ENCODE assay signal across 8 cellular contexts in the genomic region with DNA sequence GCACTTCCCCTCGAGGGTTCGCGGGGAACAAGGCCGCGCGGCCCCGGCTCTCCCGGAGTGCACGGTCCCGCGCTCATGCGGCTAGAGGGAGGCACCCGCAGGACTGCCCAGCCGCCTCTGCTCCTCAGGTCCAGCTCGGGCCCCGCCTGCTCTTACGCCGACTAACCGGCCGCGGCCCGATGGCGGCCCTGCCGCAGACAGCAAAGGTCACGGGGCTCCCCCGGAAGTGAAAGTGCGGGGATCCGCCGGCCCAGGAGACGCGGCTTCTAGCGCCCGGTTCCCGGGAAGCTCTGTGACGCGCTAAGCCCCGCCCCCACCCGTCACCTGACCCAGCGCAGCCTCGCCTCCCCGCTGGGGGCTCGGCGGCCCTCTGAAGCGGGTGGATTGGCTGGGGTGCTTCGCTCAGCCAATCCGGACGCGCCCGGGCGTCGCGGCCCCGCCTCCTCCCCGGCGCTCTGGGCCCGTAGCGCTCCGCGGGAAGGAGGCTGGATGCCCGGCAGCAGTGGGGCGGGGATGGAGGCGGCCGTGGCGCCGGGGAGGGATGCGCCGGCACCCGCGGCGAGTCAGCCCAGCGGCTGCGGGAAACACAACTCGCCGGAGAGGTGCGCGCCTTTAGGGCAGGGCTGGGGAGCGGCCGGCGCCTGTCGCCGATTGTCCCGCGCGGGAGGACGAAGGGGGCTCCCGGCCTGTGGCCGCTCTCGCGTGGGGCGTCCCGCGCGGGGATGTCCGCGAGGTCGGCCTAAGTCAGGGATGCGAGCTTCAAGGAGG. TPM values are rescaled to one million over a fixed set of nuclear protein-coding genes. Genes with fewer than 3 reads are reported as not detected.
DNase-seq lines count a peak whose midpoint lies in the region; ATAC-seq and TF ChIP-seq lines count a peak whose summit lies in the region.

A gene with protein sequence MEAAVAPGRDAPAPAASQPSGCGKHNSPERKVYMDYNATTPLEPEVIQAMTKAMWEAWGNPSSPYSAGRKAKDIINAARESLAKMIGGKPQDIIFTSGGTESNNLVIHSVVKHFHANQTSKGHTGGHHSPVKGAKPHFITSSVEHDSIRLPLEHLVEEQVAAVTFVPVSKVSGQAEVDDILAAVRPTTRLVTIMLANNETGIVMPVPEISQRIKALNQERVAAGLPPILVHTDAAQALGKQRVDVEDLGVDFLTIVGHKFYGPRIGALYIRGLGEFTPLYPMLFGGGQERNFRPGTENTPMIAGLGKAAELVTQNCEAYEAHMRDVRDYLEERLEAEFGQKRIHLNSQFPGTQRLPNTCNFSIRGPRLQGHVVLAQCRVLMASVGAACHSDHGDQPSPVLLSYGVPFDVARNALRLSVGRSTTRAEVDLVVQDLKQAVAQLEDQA (plus strand): TSS at position 460 of the 768 bp plus-strand sequence. CDS start 54 bp downstream, at position 514.

- intact Hi-C loops in heart left ventricle (cut with DNase I) (loop anchor here in 7 of 10 donors (2.0 to 10.0 kb wide), 6 partner anchors 77 to 224 kb away; a partner anchor contains a TSS), posterior cingulate gyrus (cut with DNase I) (loop anchor here (2.0 kb wide), 1 partner anchor 94 kb away; a partner anchor contains a TSS), upper lobe of right lung (cut with DNase I) (no loop called here)

- H3K4me1 Mint-ChIP-seq in T-cell: peaks cover 38 to 40% (median 40%) of the 10 kb centered on the region in 3 donors

- no peaks in the 10 kb centered on the region for H3K9me3 ChIP-seq in heart left ventricle
- no peaks in the 10 kb centered on the region for H3K9me3 ChIP-seq in upper lobe of right lung

- H3K4me1 ChIP-seq in heart left ventricle (peaks cover 0 to 22% (median 14%) of the 10 kb centered on the region in 12 donors), upper lobe of right lung (peaks cover 15% of the 10 kb centered on the region)

- H3K4me3 ChIP-seq in GM12875 (ENCODE audit: low read depth, low read length): peak within 1 kb of the TSS; percentile 91
- peak within 1 kb of the TSS; percentile 64 to 95 (median 88) for H3K4me3 ChIP-seq in heart left ventricle
- H3K4me3 ChIP-seq in upper lobe of right lung: peak within 1 kb of the TSS; percentile 84

- H3K27ac ChIP-seq in adipose tissue (ENCODE audit: low read depth, low read length): peak within 1 kb of the TSS; percentile 77
- H3K27ac ChIP-seq in heart left ventricle: peak within 1 kb of the TSS; percentile 70 to 95 (median 88)
- peak within 1 kb of the TSS; percentile 85 for H3K27ac ChIP-seq in upper lobe of right lung

- H3K9me3 Mint-ChIP-seq in T-cell: peaks cover 0 to 4% (median 0%) of the 10 kb centered on the region in 3 donors

- peak; percentile 98 for ATAC-seq in HG02798 (IDR thresholded peaks at IDR 0.05; ENCODE audit: poor library complexity, unreplicated experiment)
- ATAC-seq in T-cell (replicated peaks in 1 of 4): peak; percentile 95 to 98 (median 96)
- ATAC-seq in heart left ventricle: peak; percentile 99 to 100 (median 100)
- peak; percentile 99 for ATAC-seq in upper lobe of right lung

- TF ChIP-seq POLR2A in heart left ventricle (IDR thresholded peaks at IDR 0.05): peak; percentile 86 to 88

- no peaks in the 10 kb centered on the region for H3K27me3 ChIP-seq in heart left ventricle
- H3K27me3 ChIP-seq in upper lobe of right lung: no peaks in the 10 kb centered on the region

- peaks cover 6% of the 10 kb centered on the region for H3K36me3 Mint-ChIP-seq in T-cell

- peak within 1 kb of the TSS; percentile 86 to 91 (median 87) for H3K4me3 Mint-ChIP-seq in T-cell

- CTCF ChIA-PET in T-cell (lab: Charles Lee): no interaction called here

- no peak for TF ChIP-seq CTCF in GM12875 (IDR thresholded peaks at IDR 0.05; ENCODE audit: borderline replicate concordance, insufficient read depth, low read depth, low read length)
- TF ChIP-seq CTCF in heart left ventricle (IDR thresholded peaks at IDR 0.05): no peak
- no peak for TF ChIP-seq CTCF in upper lobe of right lung (IDR thresholded peaks at IDR 0.05)

- WGBS in adipose tissue, 3 donors: 0 to 1% (median 0%) methylated on average over 73 to 97 of the region's 97 CpGs
- WGBS in heart left ventricle, 4 donors: 0 to 2% (median 1%) methylated on average over 21 to 97 of the region's 97 CpGs

- peaks cover 0 to 16% (median 11%) of the 10 kb centered on the region in 9 donors for H3K36me3 ChIP-seq in heart left ventricle
- peaks cover 9% of the 10 kb centered on the region for H3K36me3 ChIP-seq in upper lobe of right lung

- POLR2A ChIA-PET in T-cell (lab: Charles Lee): interaction anchor here (0.6 to 1.0 kb wide), 6 partner anchors 26 to 975 kb away, joined by 3 to 4 read pairs (median 3); a partner anchor contains a TSS

- H3K27ac Mint-ChIP-seq in T-cell: peak within 1 kb of the TSS; percentile 63 to 80

- DNase-seq in NCI-H1436 treated with DMSO at 0.1 percent for 48 hours (lab: John Stamatoyannopoulos, UW) (peak; percentile 69), T-cell (peak; percentile 89 to 98 (median 95)), heart left ventricle (peak; percentile 98 to 99 (median 98)), posterior cingulate gyrus (peak; percentile 97 to 100 (median 98)), upper lobe of right lung (peak; percentile 99)

- peaks cover 15% of the 10 kb centered on the region in 2 donors for H3K27me3 Mint-ChIP-seq in T-cell

RNA-seq across cellular contexts. Expression of the gene that starts here (rescaled TPM):
- total RNA-seq in T-cell (10 to 100 TPM; 19.2 to 30.0 (median 25.2) TPM), heart left ventricle (10 to 100 TPM in 6 of 9 donors, 1 to 10 TPM in 3; 8.1 to 14.3 (median 10.6) TPM), upper lobe of right lung (13.0 TPM)
- polyA plus RNA-seq in adipose tissue (10 to 100 TPM in 2 of 3 donors, 1 to 10 TPM in 1; 8.0 to 13.6 (median 11.5) TPM), heart left ventricle (10 to 100 TPM in 1 of 2 donors, 1 to 10 TPM in 1; 6.9 to 21.2 TPM)

Comparison
In these comparisons a context has a peak if more than half of its experiments do, and no peak if none do; other contexts are left out.
1. Peak in every context shown above with its lines: DNase-seq, ATAC-seq, H3K4me3 ChIP-seq and H3K27ac ChIP-seq.